42 cellular contexts compared by ENCODE assay signal in genomic region chr16:19359556-19359955, GRCh38. TPM values are rescaled to one million over a fixed set of nuclear protein-coding genes. Genes with fewer than 3 reads are reported as not detected.
"Had no signal": no experiment of that assay in that cellular context is flagged by ENCODE, and none has a peak within 500 bp of the region (broad histone marks: within the 10 kb centered on the region; RNA-seq: fewer than 3 reads in every experiment).

No MANE protein-coding gene starts in this region.

- H3K27me3 Mint-ChIP-seq: activated naive CD4-positive, alpha-beta T cell treated with anti-CD3 and anti-CD28 coated beads, Interleukin-2, amount 10 ng/mL, durations not matched to agents 7 days and 5 days; activated naive CD4-positive, alpha-beta T cell treated with anti-CD3 and anti-CD28 coated beads, Interleukin-2, amount 50 U/mL, for 24 hours; activated naive CD8-positive, alpha-beta T cell treated with anti-CD3 and anti-CD28 coated beads, Interleukin-2, amount 50 U/mL, for 24 hours; activated T-helper 17 cell treated with anti-CD3 and anti-CD28 coated beads, Interleukin-2, amount 50 U/mL, for 72 hours; brain; central memory CD8-positive, alpha-beta T cell had no signal

- H3K4me1 Mint-ChIP-seq: activated naive CD4-positive, alpha-beta T cell treated with anti-CD3 and anti-CD28 coated beads, Interleukin-2, amount 10 ng/mL, durations not matched to agents 7 days and 5 days; activated naive CD4-positive, alpha-beta T cell treated with anti-CD3 and anti-CD28 coated beads, Interleukin-2, amount 50 U/mL, for 24 hours; activated naive CD8-positive, alpha-beta T cell treated with anti-CD3 and anti-CD28 coated beads for 36 hours; activated naive CD8-positive, alpha-beta T cell treated with anti-CD3 and anti-CD28 coated beads, Interleukin-2, amount 10 ng/mL, durations not matched to agents 7 days and 5 days; activated naive CD8-positive, alpha-beta T cell treated with anti-CD3 and anti-CD28 coated beads, Interleukin-2, amount 50 U/mL, for 24 hours; activated T-helper 17 cell treated with anti-CD3 and anti-CD28 coated beads, Interleukin-2, amount 50 U/mL, for 72 hours; brain; central memory CD8-positive, alpha-beta T cell had no signal

- H3K27ac Mint-ChIP-seq: activated naive CD4-positive, alpha-beta T cell treated with anti-CD3 and anti-CD28 coated beads for 36 hours; activated naive CD4-positive, alpha-beta T cell treated with anti-CD3 and anti-CD28 coated beads, Interleukin-2, amount 10 ng/mL, durations not matched to agents 7 days and 5 days; activated naive CD4-positive, alpha-beta T cell treated with anti-CD3 and anti-CD28 coated beads, Interleukin-2, amount 50 U/mL, for 24 hours; activated naive CD4-positive, alpha-beta T cell treated with anti-CD3 and anti-CD28 coated beads, Interleukin-2, amount 50 U/mL, for 72 hours; activated naive CD8-positive, alpha-beta T cell; activated naive CD8-positive, alpha-beta T cell treated with anti-CD3 and anti-CD28 coated beads for 36 hours; activated naive CD8-positive, alpha-beta T cell treated with anti-CD3 and anti-CD28 coated beads, Interleukin-2, amount 10 ng/mL, durations not matched to agents 7 days and 5 days; activated naive CD8-positive, alpha-beta T cell treated with anti-CD3 and anti-CD28 coated beads, Interleukin-2, amount 50 U/mL, for 24 hours; activated T-cell treated with anti-CD3 and anti-CD28 coated beads, Interleukin-2, amount 50 U/mL, for 24 hours; activated T-cell treated with anti-CD3 and anti-CD28 coated beads, Interleukin-2, amount 50 U/mL, for 72 hours; activated T-helper 1 cell treated with anti-CD3 and anti-CD28 coated beads, Interleukin-12 subunit alpha, Interleukin-12 subunit beta, Interleukin-2, Interleukin-4 antibody, amounts not matched to agents 30 ng/mL and 10 ng/mL and 1 ng/mL, durations not matched to agents 14 hours and 24 hours and 36 hours; activated T-helper 17 cell treated with anti-CD3 and anti-CD28 coated beads, Interleukin-2, amount 50 U/mL, for 72 hours; activated T-helper 2 cell treated with anti-CD3 and anti-CD28 coated beads, Interferon-gamma antibody, Interleukin-2, Interleukin-4, amounts not matched to agents 10 μg/mL and 5 μg/mL and 100 μg/mL, durations not matched to agents 14 hours and 24 hours and 36 hours; brain had no signal

- DNase-seq: activated effector memory CD4-positive, alpha-beta T cell treated with anti-CD3 and anti-CD28 coated beads, Interleukin-2, amount 50 U/mL, for 16 hours; activated effector memory CD4-positive, alpha-beta T cell treated with Interleukin-2 at 50 U/mL for 16 hours; activated gamma-delta T cell; activated gamma-delta T cell treated with Interleukin-2 at 50 U/mL for 16 hours; activated naive CD4-positive, alpha-beta T cell; activated naive CD4-positive, alpha-beta T cell treated with anti-CD3 and anti-CD28 coated beads for 36 hours; activated naive CD4-positive, alpha-beta T cell treated with anti-CD3 and anti-CD28 coated beads, Interleukin-2, amount 10 ng/mL, durations not matched to agents 7 days and 5 days; activated naive CD4-positive, alpha-beta T cell treated with anti-CD3 and anti-CD28 coated beads, Interleukin-2, amount 50 U/mL, for 16 hours; activated naive CD4-positive, alpha-beta T cell treated with Interleukin-2 at 50 U/mL for 16 hours; activated naive CD8-positive, alpha-beta T cell treated with anti-CD3 and anti-CD28 coated beads for 36 hours; activated naive CD8-positive, alpha-beta T cell treated with anti-CD3 and anti-CD28 coated beads, Interleukin-2, amount 10 ng/mL, durations not matched to agents 7 days and 5 days; activated naive CD8-positive, alpha-beta T cell treated with anti-CD3 and anti-CD28 coated beads, Interleukin-2, amount 50 U/mL, for 24 hours; activated T-cell treated with anti-CD3 and anti-CD28 coated beads, Interleukin-2, amount 50 U/mL, for 1 hour; activated T-cell treated with anti-CD3 and anti-CD28 coated beads, Interleukin-2, amount 50 U/mL, for 24 hours; activated T-cell treated with anti-CD3 and anti-CD28 coated beads, Interleukin-2, amount 50 U/mL, for 4 hours; activated T-cell treated with anti-CD3 and anti-CD28 coated beads, Interleukin-2, amount 50 U/mL, for 48 hours; activated T-cell treated with anti-CD3 and anti-CD28 coated beads, Interleukin-2, amount 50 U/mL, for 72 hours; adrenal gland; amniotic stem cell; amygdala; anterior cingulate cortex; aorta; body of pancreas; brain microvascular endothelial cell; caudate nucleus; central memory CD4-positive, alpha-beta T cell; cerebellar nuclear complex had no signal

- H3K36me3 Mint-ChIP-seq: activated naive CD4-positive, alpha-beta T cell treated with anti-CD3 and anti-CD28 coated beads, Interleukin-2, amount 10 ng/mL, durations not matched to agents 7 days and 5 days; activated naive CD4-positive, alpha-beta T cell treated with anti-CD3 and anti-CD28 coated beads, Interleukin-2, amount 50 U/mL, for 24 hours; activated naive CD4-positive, alpha-beta T cell treated with anti-CD3 and anti-CD28 coated beads, Interleukin-2, amount 50 U/mL, for 72 hours; activated naive CD8-positive, alpha-beta T cell; activated naive CD8-positive, alpha-beta T cell treated with anti-CD3 and anti-CD28 coated beads for 36 hours; activated naive CD8-positive, alpha-beta T cell treated with anti-CD3 and anti-CD28 coated beads, Interleukin-2, amount 10 ng/mL, durations not matched to agents 7 days and 5 days; brain had no signal

- H3K9me3 ChIP-seq: adrenal gland, ascending aorta, body of pancreas had no signal

- FAIRE-seq: astrocyte, bronchial epithelial cell had no signal

- H3K36me3 ChIP-seq: adrenal gland, ascending aorta, brain microvascular endothelial cell, breast epithelium, cardiac muscle cell had no signal

- H3K4me1 ChIP-seq: adrenal gland, ascending aorta, body of pancreas, breast epithelium had no signal

- H3K9me3 Mint-ChIP-seq: activated naive CD4-positive, alpha-beta T cell treated with anti-CD3 and anti-CD28 coated beads for 36 hours; activated naive CD4-positive, alpha-beta T cell treated with anti-CD3 and anti-CD28 coated beads, Interleukin-2, amount 10 ng/mL, durations not matched to agents 7 days and 5 days; activated naive CD4-positive, alpha-beta T cell treated with anti-CD3 and anti-CD28 coated beads, Interleukin-2, amount 50 U/mL, for 24 hours; activated naive CD4-positive, alpha-beta T cell treated with anti-CD3 and anti-CD28 coated beads, Interleukin-2, amount 50 U/mL, for 72 hours; activated naive CD8-positive, alpha-beta T cell treated with anti-CD3 and anti-CD28 coated beads for 36 hours; activated naive CD8-positive, alpha-beta T cell treated with anti-CD3 and anti-CD28 coated beads, Interleukin-2, amount 10 ng/mL, durations not matched to agents 7 days and 5 days; activated naive CD8-positive, alpha-beta T cell treated with anti-CD3 and anti-CD28 coated beads, Interleukin-2, amount 50 U/mL, for 24 hours; activated T-cell treated with anti-CD3 and anti-CD28 coated beads, Interleukin-2, amount 50 U/mL, for 24 hours; activated T-cell treated with anti-CD3 and anti-CD28 coated beads, Interleukin-2, amount 50 U/mL, for 4 hours; activated T-cell treated with anti-CD3 and anti-CD28 coated beads, Interleukin-2, amount 50 U/mL, for 72 hours; activated T-helper 1 cell treated with anti-CD3 and anti-CD28 coated beads, Interleukin-12 subunit alpha, Interleukin-12 subunit beta, Interleukin-2, Interleukin-4 antibody, amounts not matched to agents 30 ng/mL and 10 ng/mL and 1 ng/mL, durations not matched to agents 14 hours and 24 hours and 36 hours; activated T-helper 17 cell treated with anti-CD3 and anti-CD28 coated beads, Interleukin-2, amount 50 U/mL, for 72 hours; activated T-helper 2 cell treated with anti-CD3 and anti-CD28 coated beads, Interferon-gamma antibody, Interleukin-2, Interleukin-4, amounts not matched to agents 10 μg/mL and 5 μg/mL and 100 μg/mL, durations not matched to agents 14 hours and 24 hours and 36 hours; central memory CD8-positive, alpha-beta T cell had no signal

- ATAC-seq: activated naive CD4-positive, alpha-beta T cell treated with anti-CD3 and anti-CD28 coated beads, Interleukin-2, amount 50 U/mL, for 72 hours; activated naive CD8-positive, alpha-beta T cell treated with anti-CD3 and anti-CD28 coated beads, Interleukin-2, amount 50 U/mL, for 24 hours; activated T-cell treated with anti-CD3 and anti-CD28 coated beads, Interleukin-2, amount 50 U/mL, for 4 hours; activated T-cell treated with anti-CD3 and anti-CD28 coated beads, Interleukin-2, amount 50 U/mL, for 72 hours; activated T-helper 17 cell treated with anti-CD3 and anti-CD28 coated beads, Interleukin-2, amount 50 U/mL, for 72 hours; body of pancreas had no signal

- H3K4me3 Mint-ChIP-seq: activated naive CD4-positive, alpha-beta T cell treated with anti-CD3 and anti-CD28 coated beads for 36 hours; activated naive CD4-positive, alpha-beta T cell treated with anti-CD3 and anti-CD28 coated beads, Interleukin-2, amount 10 ng/mL, durations not matched to agents 7 days and 5 days; activated naive CD4-positive, alpha-beta T cell treated with anti-CD3 and anti-CD28 coated beads, Interleukin-2, amount 50 U/mL, for 24 hours; activated naive CD8-positive, alpha-beta T cell; activated naive CD8-positive, alpha-beta T cell treated with anti-CD3 and anti-CD28 coated beads for 36 hours; activated naive CD8-positive, alpha-beta T cell treated with anti-CD3 and anti-CD28 coated beads, Interleukin-2, amount 10 ng/mL, durations not matched to agents 7 days and 5 days; activated naive CD8-positive, alpha-beta T cell treated with anti-CD3 and anti-CD28 coated beads, Interleukin-2, amount 50 U/mL, for 24 hours; activated T-cell treated with anti-CD3 and anti-CD28 coated beads, Interleukin-2, amount 50 U/mL, for 24 hours; activated T-cell treated with anti-CD3 and anti-CD28 coated beads, Interleukin-2, amount 50 U/mL, for 4 hours; activated T-cell treated with anti-CD3 and anti-CD28 coated beads, Interleukin-2, amount 50 U/mL, for 72 hours; activated T-helper 1 cell treated with anti-CD3 and anti-CD28 coated beads, Interleukin-12 subunit alpha, Interleukin-12 subunit beta, Interleukin-2, Interleukin-4 antibody, amounts not matched to agents 30 ng/mL and 10 ng/mL and 1 ng/mL, durations not matched to agents 14 hours and 24 hours and 36 hours; activated T-helper 17 cell treated with anti-CD3 and anti-CD28 coated beads, Interleukin-2, amount 50 U/mL, for 72 hours; brain; central memory CD8-positive, alpha-beta T cell had no signal

- H3K27me3 ChIP-seq: adrenal gland, ascending aorta, body of pancreas, brain microvascular endothelial cell, breast epithelium, cardiac muscle cell had no signal

- H3K27ac ChIP-seq: adrenal gland, ascending aorta, body of pancreas, brain microvascular endothelial cell, breast epithelium, cardiac muscle cell had no signal

- H3K4me3 ChIP-seq: adrenal gland, ascending aorta, body of pancreas, breast epithelium, cardiac muscle cell had no signal

RNA-seq across cellular contexts. Expression of gene TMC5, which starts 58.1 kb away (rescaled TPM):
- total RNA-seq: activated naive CD4-positive, alpha-beta T cell treated with anti-CD3 and anti-CD28 coated beads for 36 hours; activated naive CD4-positive, alpha-beta T cell treated with anti-CD3 and anti-CD28 coated beads, Interleukin-2, amount 50 U/mL, for 72 hours; activated naive CD8-positive, alpha-beta T cell treated with anti-CD3 and anti-CD28 coated beads for 36 hours; activated naive CD8-positive, alpha-beta T cell treated with anti-CD3 and anti-CD28 coated beads, Interleukin-2, amount 10 ng/mL, durations not matched to agents 7 days and 5 days; activated T-cell treated with anti-CD3 and anti-CD28 coated beads, Interleukin-2, amount 50 U/mL, for 72 hours; activated T-helper 2 cell treated with anti-CD3 and anti-CD28 coated beads, Interferon-gamma antibody, Interleukin-2, Interleukin-4, amounts not matched to agents 10 μg/mL and 5 μg/mL and 100 μg/mL, durations not matched to agents 14 hours and 24 hours and 36 hours; ascending aorta; cardiac septum; chondrocyte had no signal
- polyA plus RNA-seq: cardiac muscle cell had no signal
